In the genomic region with DNA sequence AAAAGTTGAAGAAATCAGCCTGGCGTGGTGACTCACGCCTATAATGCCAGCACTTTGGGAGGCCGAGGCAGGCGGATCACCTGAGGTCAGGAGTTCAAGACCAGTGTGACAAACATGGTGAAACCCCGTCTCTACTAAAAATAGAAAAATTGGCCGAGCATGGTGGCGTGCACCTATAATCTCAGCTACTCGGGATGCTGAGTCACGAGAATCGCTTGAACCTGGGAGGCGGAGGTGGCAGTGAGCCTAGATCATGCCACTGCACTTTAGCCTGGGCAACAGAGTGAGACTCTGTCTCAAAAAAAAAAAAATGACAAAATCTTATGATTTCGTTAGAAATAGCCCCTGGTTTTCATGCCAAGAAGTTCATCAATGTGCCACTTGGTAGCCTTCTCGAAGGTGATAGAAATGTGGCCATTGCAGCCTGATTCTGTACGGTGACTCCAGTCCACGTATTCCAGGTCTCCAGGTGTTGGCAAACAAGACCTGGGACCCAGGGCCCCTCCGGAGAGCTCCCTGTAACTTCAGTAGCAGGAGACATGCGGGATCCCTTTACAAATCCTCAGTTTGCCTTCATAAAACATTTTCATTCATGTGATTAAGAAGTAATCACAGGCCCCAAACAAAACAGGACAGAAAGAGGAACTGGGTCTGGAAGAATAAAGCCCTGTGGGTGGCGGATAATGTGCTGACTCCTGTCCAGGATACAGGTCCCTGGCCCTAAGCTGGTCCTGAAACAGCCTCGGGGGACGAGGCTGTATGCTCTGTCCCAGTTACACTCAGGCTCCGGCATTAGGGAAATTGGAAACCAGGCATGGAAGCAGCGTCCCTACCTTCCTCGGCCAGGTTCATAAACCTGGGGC, we compare ENCODE assay signal across 15 cellular contexts.
DNase-seq lines count a peak whose midpoint lies in the region; ATAC-seq, FAIRE-seq and TF ChIP-seq lines count a peak whose summit lies in the region.
"Had no signal": no experiment of that assay in that cellular context is flagged by ENCODE, and none has a peak within 500 bp of the region (broad histone marks: within the 10 kb centered on the region; RNA-seq: fewer than 3 reads in every experiment).

No MANE protein-coding gene starts in this region.

- H3K4me3 Mint-ChIP-seq in chondrocyte (ENCODE audit: unreplicated experiment) (no peak overlapping the region), progenitor cell of endocrine pancreas (ENCODE audit: low read depth) (peak overlapping the region; percentile 50)

- no peaks in the 10 kb centered on the region for H3K27me3 Mint-ChIP-seq in chondrocyte (ENCODE audit: low read depth)
- no peaks in the 10 kb centered on the region for H3K27me3 Mint-ChIP-seq in progenitor cell of endocrine pancreas

- H3K4me1 Mint-ChIP-seq in chondrocyte (ENCODE audit: low read depth): peaks cover 7% of the 10 kb centered on the region
- H3K4me1 Mint-ChIP-seq in progenitor cell of endocrine pancreas (ENCODE audit: low read depth): peaks cover 19% of the 10 kb centered on the region

- TF ChIP-seq POLR2A in GM12891 (IDR thresholded peaks at IDR 0.05; ENCODE audit: low read depth, low read length): no peak

- peaks cover 23% of the 10 kb centered on the region for H3K36me3 Mint-ChIP-seq in chondrocyte (ENCODE audit: low read depth)
- H3K36me3 Mint-ChIP-seq in progenitor cell of endocrine pancreas (ENCODE audit: insufficient read depth): peaks cover 30% of the 10 kb centered on the region

- no peak for FAIRE-seq in GM12891 (lab: Jason Lieb, UNC)

- H3K9me3 Mint-ChIP-seq in chondrocyte (ENCODE audit: low read depth): peaks cover 4% of the 10 kb centered on the region
- H3K9me3 Mint-ChIP-seq in progenitor cell of endocrine pancreas (ENCODE audit: low read depth): no peaks in the 10 kb centered on the region

- no peak for TF ChIP-seq CTCF in chondrocyte (IDR thresholded peaks at IDR 0.05)
- TF ChIP-seq CTCF in progenitor cell of endocrine pancreas (IDR thresholded peaks at IDR 0.05; ENCODE audit: unreplicated experiment): no peak

- DNase-seq in GM12891 (ENCODE audit: insufficient read length, low spot score) (no peak), NCI-H526 (lab: John Stamatoyannopoulos, UW) (peak; percentile 70 to 88), chondrocyte (ENCODE audit: low spot score) (no peak), progenitor cell of endocrine pancreas (ENCODE audit: low spot score, unreplicated experiment) (no peak), mesenteric fat pad (ENCODE audit: low spot score) (no peak)
- DNase-seq: activated CD4-positive, alpha-beta T cell treated with anti-CD3 and anti-CD28 coated beads for 1 hour; activated CD8-positive, alpha-beta memory T cell treated with anti-CD3 and anti-CD28 coated beads, Interleukin-2, amount 50 U/mL, for 48 hours; DND-41; heart right ventricle; NCI-H2171; SW 1271 had no signal

- ATAC-seq in HG02763 (IDR thresholded peaks at IDR 0.05; ENCODE audit: unreplicated experiment): no peak
- ATAC-seq in HG02852 (IDR thresholded peaks at IDR 0.05; ENCODE audit: unreplicated experiment): no peak
- ATAC-seq: activated naive CD4-positive, alpha-beta T cell treated with anti-CD3 and anti-CD28 coated beads, Interleukin-2, amount 50 U/mL, for 72 hours; left lobe of liver had no signal

- H3K27ac Mint-ChIP-seq in chondrocyte (ENCODE audit: unreplicated experiment) (peak overlapping the region; percentile 22), progenitor cell of endocrine pancreas (peak overlapping the region; percentile 80)

TF ChIP-seq in GM12891, 5 proteins besides CTCF, POLR2A, EP300 and RAD21:
- TF ChIP-seq SPI1 (IDR thresholded peaks at IDR 0.05; ENCODE audit: low read depth, low read length) (peak; percentile 65), TAF1 (IDR thresholded peaks at IDR 0.05; ENCODE audit: low read depth, low read length) (no peak)

Comparison
In these comparisons a context has a peak if more than half of its experiments do, and no peak if none do; other contexts are left out.
1. DNase-seq: peak in NCI-H526 (2 of 2); none in GM12891 (single experiment), chondrocyte (single experiment), progenitor cell of endocrine pancreas (single experiment) and mesenteric fat pad (single experiment).